Comparison of ENCODE assay signal across 17 cellular contexts in the genomic region with DNA sequence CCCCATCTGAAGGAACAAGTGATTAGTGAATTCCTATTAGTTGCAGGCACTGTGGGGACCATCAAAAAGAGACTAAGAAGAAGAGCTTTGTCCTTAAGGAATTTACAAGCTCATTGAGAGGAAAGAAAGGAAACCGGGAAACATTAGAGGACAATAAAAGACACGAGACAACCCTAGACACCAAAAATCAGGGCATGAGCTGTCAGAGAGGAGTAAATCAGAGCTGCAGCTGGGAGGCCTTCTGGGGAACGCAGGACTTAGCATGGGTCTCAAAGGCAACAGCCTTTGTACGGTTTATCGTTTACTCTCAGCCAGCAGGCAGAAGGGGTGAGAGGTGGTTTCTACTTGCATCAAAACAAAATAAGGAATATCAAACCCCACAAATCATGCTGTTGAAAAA.
"Had no signal": no experiment of that assay in that cellular context is flagged by ENCODE, and none has a peak within 500 bp of the region (broad histone marks: within the 10 kb centered on the region; RNA-seq: fewer than 3 reads in every experiment).

No MANE protein-coding gene starts in this region.

- H3K4me2 ChIP-seq: hepatocyte, smooth muscle cell had no signal

- H3K36me3 ChIP-seq: right atrium auricular region had no signal

- H3K4me3 Mint-ChIP-seq: effector memory CD8-positive, alpha-beta T cell; naive thymus-derived CD4-positive, alpha-beta T cell had no signal

- H3K4me3 ChIP-seq: hepatocyte, right atrium auricular region, smooth muscle cell had no signal

- H3K4me1 ChIP-seq: foreskin keratinocyte had no signal

- DNase-seq: caudate nucleus; cortex of kidney; effector memory CD8-positive, alpha-beta T cell; erythroblast; foreskin keratinocyte; head of caudate nucleus; kidney; left colon; mesendoderm; naive thymus-derived CD4-positive, alpha-beta T cell; posterior cingulate gyrus; stimulated activated CD4-positive, alpha-beta T cell treated with anti-CD3 and anti-CD28 coated beads, Interleukin-2, amount 100 ng/mL, for 48 hours; stimulated activated naive CD4-positive, alpha-beta T cell treated with Interleukin-2 at 50 U/mL for 16 hours; trophoblast cell had no signal

- H3K27ac Mint-ChIP-seq: effector memory CD8-positive, alpha-beta T cell; naive thymus-derived CD4-positive, alpha-beta T cell had no signal

- H3K27me3 ChIP-seq: foreskin keratinocyte, hepatocyte, right atrium auricular region had no signal

- H3K27ac ChIP-seq: foreskin keratinocyte, hepatocyte, right atrium auricular region had no signal

- H3K9me3 ChIP-seq: right atrium auricular region had no signal

- H2AFZ ChIP-seq: hepatocyte had no signal
